Comparison of ENCODE assay signal across 23 cellular contexts in the genomic region with DNA sequence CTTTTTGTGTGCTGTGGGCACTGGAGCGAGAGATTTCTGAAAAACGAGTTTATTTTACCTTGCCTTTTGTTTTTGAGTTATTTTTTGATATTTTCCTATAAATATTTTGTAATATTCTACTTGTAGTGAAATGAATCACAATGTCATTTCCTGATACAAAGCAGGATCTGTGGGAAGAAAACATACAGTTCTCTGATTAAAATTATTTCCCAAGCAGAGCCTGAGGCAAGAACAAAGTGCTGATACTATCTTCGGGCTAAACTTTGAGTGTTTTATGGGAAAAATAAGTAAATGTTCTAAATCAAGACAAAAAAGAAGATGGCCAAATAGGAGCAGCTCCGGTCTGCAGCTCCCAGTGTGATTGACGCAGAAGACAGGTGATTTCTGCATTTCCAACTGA. TPM values are rescaled to one million over a fixed set of nuclear protein-coding genes. Genes with fewer than 3 reads are reported as not detected.
DNase-seq lines count a peak whose midpoint lies in the region; ATAC-seq and TF ChIP-seq lines count a peak whose summit lies in the region.
"Had no signal": no experiment of that assay in that cellular context is flagged by ENCODE, and none has a peak within 500 bp of the region (broad histone marks: within the 10 kb centered on the region; RNA-seq: fewer than 3 reads in every experiment).

No MANE protein-coding gene starts in this region.

- peaks cover 26% of the 10 kb centered on the region for H3K27me3 Mint-ChIP-seq in activated CD8-positive, alpha-beta T cell treated with anti-CD3 and anti-CD28 coated beads, Interleukin-2, amount 10 ng/mL, durations not matched to agents 7 days and 5 days (ENCODE audit: low read depth)
- H3K27me3 Mint-ChIP-seq in activated CD4-positive, alpha-beta memory T cell treated with anti-CD3 and anti-CD28 coated beads for 36 hours, result peaks cover 3% of the 10 kb centered on the region

- H3K23ac ChIP-seq in neuronal stem cell (ENCODE audit: low read depth, low read length, poor library complexity), result no peak overlapping the region

- no peaks in the 10 kb centered on the region for H3K4me1 Mint-ChIP-seq in activated CD8-positive, alpha-beta T cell treated with anti-CD3 and anti-CD28 coated beads, Interleukin-2, amount 10 ng/mL, durations not matched to agents 7 days and 5 days (ENCODE audit: low read depth)
- H3K4me1 Mint-ChIP-seq in activated CD4-positive, alpha-beta memory T cell treated with anti-CD3 and anti-CD28 coated beads for 36 hours (ENCODE audit: low read depth), result no peaks in the 10 kb centered on the region
- H3K4me1 Mint-ChIP-seq: CD14-positive monocyte; CD4-positive, alpha-beta memory T cell; CD4-positive, CD25-positive, alpha-beta regulatory T cell; CD8-positive, alpha-beta memory T cell had no signal

- H3K27ac ChIP-seq in neuronal stem cell (replicated peaks; ENCODE audit: low read length), result no peak overlapping the region
- H3K27ac ChIP-seq: BLaER1 had no signal

- H3K79me1 ChIP-seq in neuronal stem cell (ENCODE audit: low read depth, low read length), result no peaks in the 10 kb centered on the region

- ATAC-seq in activated CD8-positive, alpha-beta T cell treated with anti-CD3 and anti-CD28 coated beads, Interleukin-2, amount 10 ng/mL, durations not matched to agents 7 days and 5 days, result no peak

- H3K14ac ChIP-seq in neuronal stem cell (ENCODE audit: low read length), result no peak overlapping the region

- no peaks in the 10 kb centered on the region for H3K4me1 ChIP-seq in neuronal stem cell (ENCODE audit: control insufficient read depth in 2 of 2, insufficient read depth in 1 of 2, low read depth in 1 of 2, low read length in 2 of 2)
- H3K4me1 ChIP-seq: BE2C, BLaER1 had no signal

- no peak overlapping the region for H3K9ac ChIP-seq in neuronal stem cell (ENCODE audit: low read depth, low read length, poor library complexity)
- H3K9ac ChIP-seq: BLaER1 had no signal

- H3K9me3 Mint-ChIP-seq in activated CD8-positive, alpha-beta T cell treated with anti-CD3 and anti-CD28 coated beads, Interleukin-2, amount 10 ng/mL, durations not matched to agents 7 days and 5 days (ENCODE audit: insufficient read depth), result no peaks in the 10 kb centered on the region
- no peaks in the 10 kb centered on the region for H3K9me3 Mint-ChIP-seq in activated CD4-positive, alpha-beta memory T cell treated with anti-CD3 and anti-CD28 coated beads for 36 hours

- H4K8ac ChIP-seq in neuronal stem cell (ENCODE audit: low read depth, low read length), result no peak overlapping the region

- TF ChIP-seq CTCF in fibroblast of villous mesenchyme (IDR thresholded peaks at IDR 0.05; ENCODE audit: insufficient read depth, low read depth, low read length), result no peak

- H3K9me3 ChIP-seq in neuronal stem cell (replicated peaks in 1 of 2; ENCODE audit: control insufficient read depth in 2 of 2, insufficient read depth in 1 of 2, low read depth in 1 of 2, low read length in 2 of 2), result peaks cover 0 to 8% of the 10 kb centered on the region in 2 donors
- H3K9me3 ChIP-seq: BE2C had no signal

- intact Hi-C loops in activated CD4-positive, alpha-beta memory T cell treated with anti-CD3 and anti-CD28 coated beads for 36 hours (cut with micrococcal nuclease), result no loop called here

- no peaks in the 10 kb centered on the region for H3K36me3 Mint-ChIP-seq in activated CD8-positive, alpha-beta T cell treated with anti-CD3 and anti-CD28 coated beads, Interleukin-2, amount 10 ng/mL, durations not matched to agents 7 days and 5 days (ENCODE audit: low read depth)
- no peaks in the 10 kb centered on the region for H3K36me3 Mint-ChIP-seq in activated CD4-positive, alpha-beta memory T cell treated with anti-CD3 and anti-CD28 coated beads for 36 hours
- H3K36me3 Mint-ChIP-seq: CD14-positive monocyte; CD4-positive, alpha-beta memory T cell had no signal

- H3K4ac ChIP-seq in neuronal stem cell (ENCODE audit: low read length), result no peak overlapping the region

- no peak overlapping the region for H2BK12ac ChIP-seq in neuronal stem cell (ENCODE audit: low read length)

- H3K27ac Mint-ChIP-seq in activated CD8-positive, alpha-beta T cell treated with anti-CD3 and anti-CD28 coated beads, Interleukin-2, amount 10 ng/mL, durations not matched to agents 7 days and 5 days, result no peak overlapping the region
- H3K27ac Mint-ChIP-seq in activated CD4-positive, alpha-beta memory T cell treated with anti-CD3 and anti-CD28 coated beads for 36 hours, result no peak overlapping the region
- H3K27ac Mint-ChIP-seq: CD4-positive, alpha-beta memory T cell; CD4-positive, CD25-positive, alpha-beta regulatory T cell; CD8-positive, alpha-beta memory T cell had no signal

- no CpG with 5 or more reads among the region's 5 CpGs for WGBS in neuronal stem cell (ENCODE audit: extremely low coverage in 2 of 2, insufficient read length in 2 of 2, insufficient replicate concordance in 1 of 2), 2 donors

- CTCF ChIA-PET in activated CD8-positive, alpha-beta T cell treated with anti-CD3 and anti-CD28 coated beads, Interleukin-2, amount 10 ng/mL, durations not matched to agents 7 days and 5 days (lab: Charles Lee), result interaction anchor here (1.0 kb wide), 1 partner anchor 45 kb away, joined by 3 read pairs; no protein-coding TSS in a partner anchor
- CTCF ChIA-PET in activated CD4-positive, alpha-beta memory T cell treated with anti-CD3 and anti-CD28 coated beads for 36 hours (lab: Charles Lee), result no interaction called here

- no peak overlapping the region for H2BK5ac ChIP-seq in neuronal stem cell (ENCODE audit: low read length)

- no peak overlapping the region for H2AK5ac ChIP-seq in neuronal stem cell (ENCODE audit: low read depth, low read length)

- H3K4me3 ChIP-seq in fibroblast of villous mesenchyme (ENCODE audit: low read depth, low read length) (no peak overlapping the region), neuronal stem cell (ENCODE audit: low read length in 2 of 2) (no peak overlapping the region)
- H3K4me3 ChIP-seq: BLaER1 had no signal

- no peak overlapping the region for H2AFZ ChIP-seq in neuronal stem cell (ENCODE audit: low read length)

- H4K91ac ChIP-seq in neuronal stem cell (ENCODE audit: low read depth, low read length, poor library complexity), result no peak overlapping the region

- POLR2A ChIA-PET in activated CD8-positive, alpha-beta T cell treated with anti-CD3 and anti-CD28 coated beads, Interleukin-2, amount 10 ng/mL, durations not matched to agents 7 days and 5 days (lab: Charles Lee), result no interaction called here
- POLR2A ChIA-PET in activated CD4-positive, alpha-beta memory T cell treated with anti-CD3 and anti-CD28 coated beads for 36 hours (lab: Charles Lee), result no interaction called here

- no peak overlapping the region for H3K18ac ChIP-seq in neuronal stem cell (ENCODE audit: low read length)

- H2BK120ac ChIP-seq in neuronal stem cell (ENCODE audit: low read depth, low read length), result no peak overlapping the region

- no peak overlapping the region for H3K4me3 Mint-ChIP-seq in activated CD8-positive, alpha-beta T cell treated with anti-CD3 and anti-CD28 coated beads, Interleukin-2, amount 10 ng/mL, durations not matched to agents 7 days and 5 days
- no peak overlapping the region for H3K4me3 Mint-ChIP-seq in activated CD4-positive, alpha-beta memory T cell treated with anti-CD3 and anti-CD28 coated beads for 36 hours
- H3K4me3 Mint-ChIP-seq: CD14-positive monocyte; CD4-positive, CD25-positive, alpha-beta regulatory T cell; CD8-positive, alpha-beta memory T cell had no signal

- H2BK15ac ChIP-seq in neuronal stem cell (ENCODE audit: low read length), result no peak overlapping the region

- H3K27me3 ChIP-seq in neuronal stem cell (ENCODE audit: control insufficient read depth in 3 of 3, insufficient read depth in 3 of 3, low read depth in 1 of 3, low read length in 3 of 3), result no peaks in the 10 kb centered on the region
- H3K27me3 ChIP-seq: BE2C, BLaER1 had no signal

- DNase-seq in EH (ENCODE audit: low read depth) (peak; percentile 18), M059J (ENCODE audit: low read depth) (peak; percentile 19), amniotic epithelial cell (ENCODE audit: low read depth) (peak; percentile 72), fibroblast of villous mesenchyme (ENCODE audit: low read depth) (peak; percentile 66), neuronal stem cell (ENCODE audit: low spot score) (no peak)
- no peak for DNase-seq in activated CD8-positive, alpha-beta T cell treated with anti-CD3 and anti-CD28 coated beads, Interleukin-2, amount 10 ng/mL, durations not matched to agents 7 days and 5 days
- no peak for DNase-seq in activated CD4-positive, alpha-beta memory T cell treated with anti-CD3 and anti-CD28 coated beads for 36 hours
- DNase-seq: 8988T; ACHN; BE2C; C1 segment of cervical spinal cord; CD4-positive, alpha-beta memory T cell; CD4-positive, CD25-positive, alpha-beta regulatory T cell; CD8-positive, alpha-beta memory T cell; COR-L47; DMS 273 treated with DMSO at 0.1 percent for 48 hours; DMS153; DMS53; DMS79; DND-41; GF-D8 had no signal

- H3K4me2 ChIP-seq in neuronal stem cell (ENCODE audit: insufficient read depth, low read length, poor library complexity, severe bottlenecking), result no peak overlapping the region
- H3K4me2 ChIP-seq: BLaER1 had no signal

- H3K36me3 ChIP-seq in neuronal stem cell (replicated peaks in 1 of 2; ENCODE audit: control insufficient read depth in 2 of 2, insufficient read depth in 2 of 2, low read length in 2 of 2), result no peaks in the 10 kb centered on the region
- H3K36me3 ChIP-seq: BE2C, BLaER1 had no signal

RNA-seq across cellular contexts. Expression of gene ELOVL5, which starts 33.7 kb away (rescaled TPM):
- total RNA-seq in M059J (2014; rRNA removed; shearing (Covaris generic)), result 149 and 190 TPM in 2 replicates
- total RNA-seq in fibroblast of villous mesenchyme, result 78.0 and 118 TPM in 2 replicates
- 100 to 1,000 TPM; 116 TPM for total RNA-seq in activated CD8-positive, alpha-beta T cell treated with anti-CD3 and anti-CD28 coated beads, Interleukin-2, amount 10 ng/mL, durations not matched to agents 7 days and 5 days
- 165 TPM for polyA plus RNA-seq in neuronal stem cell (2013, experiment 1 of 2)
- polyA plus RNA-seq in neuronal stem cell (2013, experiment 2 of 2), result 163 TPM
- total RNA-seq in activated CD4-positive, alpha-beta memory T cell treated with anti-CD3 and anti-CD28 coated beads for 36 hours, result 100 to 1,000 TPM; 112 to 121 TPM

Comparison
In these comparisons a context has a peak if more than half of its experiments do, and no peak if none do; other contexts are left out.
1. DNase-seq: peak in EH (single experiment), M059J (single experiment), amniotic epithelial cell (single experiment) and fibroblast of villous mesenchyme (single experiment); none in activated CD8-positive, alpha-beta T cell treated with anti-CD3 and anti-CD28 coated beads, Interleukin-2, amount 10 ng/mL, durations not matched to agents 7 days and 5 days (single experiment), neuronal stem cell (single experiment) and activated CD4-positive, alpha-beta memory T cell treated with anti-CD3 and anti-CD28 coated beads for 36 hours (single experiment).